In genomic region chr16:88893127-88893968, GRCh38 we compare ENCODE assay signal across 30 cellular contexts. TPM values are rescaled to one million over a fixed set of nuclear protein-coding genes. Genes with fewer than 3 reads are reported as not detected.
"Had no signal": no experiment of that assay in that cellular context is flagged by ENCODE, and none has a peak within 500 bp of the region (broad histone marks: within the 10 kb centered on the region; RNA-seq: fewer than 3 reads in every experiment).

No MANE protein-coding gene starts in this region.

- H3K27me3 Mint-ChIP-seq: activated B cell treated with CpG ODN at 0.5 μM for 24 hours; activated CD4-positive, alpha-beta memory T cell treated with anti-CD3 and anti-CD28 coated beads for 36 hours; activated naive CD4-positive, alpha-beta T cell treated with anti-CD3 and anti-CD28 coated beads, Interleukin-2, amount 10 ng/mL, durations not matched to agents 7 days and 5 days; effector memory CD8-positive, alpha-beta T cell; natural killer cell treated with Interleukin-12 subunit alpha and Interleukin-12 subunit beta and Interleukin-15 and Interleukin-18, amount 100 ng/mL, for 72 hours; stimulated activated memory B cell treated with anti-CD40 and anti-IgM and Interleukin-4, amounts not matched to agents 10 μg/mL and 1 μg/mL and 100 μg/mL, for 72 hours had no signal

- ATAC-seq: effector memory CD8-positive, alpha-beta T cell; left lung; natural killer cell treated with Interleukin-12 subunit alpha and Interleukin-12 subunit beta and Interleukin-15 and Interleukin-18, amount 100 ng/mL, for 72 hours; stimulated activated memory B cell treated with anti-CD40 and anti-IgM and Interleukin-4, amounts not matched to agents 10 μg/mL and 1 μg/mL and 100 μg/mL, for 72 hours had no signal

- H3K36me3 Mint-ChIP-seq: activated CD4-positive, alpha-beta memory T cell treated with anti-CD3 and anti-CD28 coated beads for 36 hours; activated naive CD4-positive, alpha-beta T cell treated with anti-CD3 and anti-CD28 coated beads, Interleukin-2, amount 10 ng/mL, durations not matched to agents 7 days and 5 days; natural killer cell treated with Interleukin-12 subunit alpha and Interleukin-12 subunit beta and Interleukin-15 and Interleukin-18, amount 100 ng/mL, for 72 hours had no signal

- H3K27me3 ChIP-seq: colonic mucosa, dorsolateral prefrontal cortex, esophagus muscularis mucosa, left lung, neutrophil, ovary, right atrium auricular region, stomach, transverse colon had no signal

- H3K9me3 ChIP-seq: colonic mucosa, esophagus muscularis mucosa, left lung, ovary, prostate gland, right atrium auricular region, stomach, suprapubic skin, transverse colon had no signal

- H3K4me1 ChIP-seq: colonic mucosa, left lung, prostate gland, stomach, transverse colon had no signal

- H3K27ac ChIP-seq: colonic mucosa, esophagus muscularis mucosa, left lung, neutrophil, ovary, prostate gland, right atrium auricular region, skin epidermis, stomach, suprapubic skin, transverse colon had no signal

- H3K27ac Mint-ChIP-seq: activated B cell treated with CpG ODN at 0.5 μM for 24 hours; activated CD4-positive, alpha-beta memory T cell treated with anti-CD3 and anti-CD28 coated beads for 36 hours; activated naive CD4-positive, alpha-beta T cell treated with anti-CD3 and anti-CD28 coated beads, Interleukin-2, amount 10 ng/mL, durations not matched to agents 7 days and 5 days; effector memory CD8-positive, alpha-beta T cell; natural killer cell treated with Interleukin-12 subunit alpha and Interleukin-12 subunit beta and Interleukin-15 and Interleukin-18, amount 100 ng/mL, for 72 hours; stimulated activated memory B cell treated with anti-CD40 and anti-IgM and Interleukin-4, amounts not matched to agents 10 μg/mL and 1 μg/mL and 100 μg/mL, for 72 hours; T-helper 1 cell treated with Interleukin-12 subunit alpha and Interleukin-12 subunit beta and Interleukin-4 antibody, amounts not matched to agents 30 μg/mL and 1 μg/mL, for 36 hours had no signal

- H3K4me3 ChIP-seq: colonic mucosa, dorsolateral prefrontal cortex, esophagus muscularis mucosa, left lung, lung, ovary, prostate gland, right atrium auricular region, skin epidermis, stomach, suprapubic skin, transverse colon had no signal

- DNase-seq: activated B cell treated with CpG ODN at 0.5 μM for 24 hours; activated CD4-positive, alpha-beta memory T cell treated with anti-CD3 and anti-CD28 coated beads for 36 hours; activated CD4-positive, alpha-beta T cell treated with anti-CD3 and anti-CD28 coated beads for 4 hours; activated effector memory CD4-positive, alpha-beta T cell treated with anti-CD3 and anti-CD28 coated beads, Interleukin-2, amount 50 U/mL, for 16 hours; activated naive CD4-positive, alpha-beta T cell treated with anti-CD3 and anti-CD28 coated beads, Interleukin-2, amount 10 ng/mL, durations not matched to agents 7 days and 5 days; activated T-cell treated with anti-CD3 and anti-CD28 coated beads for 4 hours; amygdala; colonic mucosa; dorsolateral prefrontal cortex; effector memory CD8-positive, alpha-beta T cell; kidney; left lung; ovary; stimulated activated CD4-positive, alpha-beta T cell treated with anti-CD3 and anti-CD28 coated beads, Interleukin-2, amount 100 ng/mL, for 24 hours; stomach; T1000; transverse colon had no signal

- H3K9me3 Mint-ChIP-seq: activated B cell treated with CpG ODN at 0.5 μM for 24 hours; activated CD4-positive, alpha-beta memory T cell treated with anti-CD3 and anti-CD28 coated beads for 36 hours; activated naive CD4-positive, alpha-beta T cell treated with anti-CD3 and anti-CD28 coated beads, Interleukin-2, amount 10 ng/mL, durations not matched to agents 7 days and 5 days; effector memory CD8-positive, alpha-beta T cell; natural killer cell treated with Interleukin-12 subunit alpha and Interleukin-12 subunit beta and Interleukin-15 and Interleukin-18, amount 100 ng/mL, for 72 hours; stimulated activated memory B cell treated with anti-CD40 and anti-IgM and Interleukin-4, amounts not matched to agents 10 μg/mL and 1 μg/mL and 100 μg/mL, for 72 hours; T-helper 1 cell treated with Interleukin-12 subunit alpha and Interleukin-12 subunit beta and Interleukin-4 antibody, amounts not matched to agents 30 μg/mL and 1 μg/mL, for 36 hours had no signal

- H3K4me3 Mint-ChIP-seq: activated B cell treated with CpG ODN at 0.5 μM for 24 hours; activated CD4-positive, alpha-beta memory T cell treated with anti-CD3 and anti-CD28 coated beads for 36 hours; activated naive CD4-positive, alpha-beta T cell treated with anti-CD3 and anti-CD28 coated beads, Interleukin-2, amount 10 ng/mL, durations not matched to agents 7 days and 5 days; effector memory CD8-positive, alpha-beta T cell; natural killer cell treated with Interleukin-12 subunit alpha and Interleukin-12 subunit beta and Interleukin-15 and Interleukin-18, amount 100 ng/mL, for 72 hours; stimulated activated memory B cell treated with anti-CD40 and anti-IgM and Interleukin-4, amounts not matched to agents 10 μg/mL and 1 μg/mL and 100 μg/mL, for 72 hours; T-helper 1 cell treated with Interleukin-12 subunit alpha and Interleukin-12 subunit beta and Interleukin-4 antibody, amounts not matched to agents 30 μg/mL and 1 μg/mL, for 36 hours had no signal

- H3K4me1 Mint-ChIP-seq: activated naive CD4-positive, alpha-beta T cell treated with anti-CD3 and anti-CD28 coated beads, Interleukin-2, amount 10 ng/mL, durations not matched to agents 7 days and 5 days had no signal

- H3K36me3 ChIP-seq: colonic mucosa, ovary, prostate gland, transverse colon had no signal

- FAIRE-seq: bronchial epithelial cell, endothelial cell of umbilical vein, kidney, urothelium cell line had no signal

RNA-seq across cellular contexts. Expression of gene PABPN1L, which starts 26.9 kb away (rescaled TPM):
- total RNA-seq: activated CD4-positive, alpha-beta memory T cell treated with anti-CD3 and anti-CD28 coated beads for 36 hours; bronchial epithelial cell; colonic mucosa; endothelial cell of umbilical vein; esophagus muscularis mucosa; kidney; left lung; lung; natural killer cell treated with Interleukin-12 subunit alpha and Interleukin-12 subunit beta and Interleukin-15 and Interleukin-18, amount 100 ng/mL, for 72 hours; ovary; right atrium auricular region; stomach; suprapubic skin; transverse colon had no signal
- polyA plus RNA-seq: endothelial cell of umbilical vein had no signal
